In the genomic region with DNA sequence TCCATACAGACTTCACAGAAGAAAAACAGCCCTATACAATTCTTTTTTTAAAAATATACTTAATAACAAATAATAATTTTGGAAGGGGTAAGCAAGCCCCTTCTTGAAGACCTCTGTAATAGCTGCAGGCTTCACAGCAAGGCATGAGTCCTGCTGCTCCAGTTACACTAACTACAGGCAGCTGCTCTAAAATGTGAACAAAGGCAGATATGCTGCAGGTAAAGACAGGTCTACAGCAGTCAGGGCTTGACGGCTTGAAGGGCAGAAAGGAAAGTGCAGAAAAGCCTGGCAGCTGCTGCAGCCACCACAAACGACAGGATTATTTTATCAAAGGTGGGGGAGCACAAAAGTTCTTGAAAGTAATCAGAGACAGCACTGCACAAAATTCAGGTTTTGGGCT, we compare ENCODE assay signal across 25 cellular contexts. TPM values are rescaled to one million over a fixed set of nuclear protein-coding genes. Genes with fewer than 3 reads are reported as not detected.
DNase-seq lines count a peak whose midpoint lies in the region; ATAC-seq and TF ChIP-seq lines count a peak whose summit lies in the region.
"Had no signal": no experiment of that assay in that cellular context is flagged by ENCODE, and none has a peak within 500 bp of the region (broad histone marks: within the 10 kb centered on the region; RNA-seq: fewer than 3 reads in every experiment).

No MANE protein-coding gene starts in this region.

- BruUV-seq in mammary epithelial cell (replicated peaks; lab: Mats Ljungman, UMichigan): no TSS peak

- no peak overlapping the region for H3K4me2 ChIP-seq in mammary epithelial cell (ENCODE audit: insufficient read depth, low read depth, low read length)

- H3K79me2 ChIP-seq in mammary epithelial cell (ENCODE audit: insufficient read depth, low read length): no peaks in the 10 kb centered on the region

- H3K9ac ChIP-seq in mammary epithelial cell (ENCODE audit: insufficient read depth, low read length) (no peak overlapping the region), stomach smooth muscle (ENCODE audit: low read length in 2 of 2) (no peak overlapping the region)

- TF ChIP-seq CTCF in mammary epithelial cell (conservative IDR thresholded peaks at IDR 0.05 in 1 of 2, IDR thresholded peaks at IDR 0.05 in 1 of 2; ENCODE audit: extremely low read depth in 1 of 2, insufficient read depth in 1 of 2, low read depth in 1 of 2, low read length in 2 of 2): no peak
- no peak for TF ChIP-seq CTCF in breast epithelium (IDR thresholded peaks at IDR 0.05)
- no peak for TF ChIP-seq CTCF in foreskin keratinocyte (conservative IDR thresholded peaks at IDR 0.05)
- TF ChIP-seq CTCF in tibial nerve (IDR thresholded peaks at IDR 0.05): no peak

- H2AFZ ChIP-seq in mammary epithelial cell (ENCODE audit: low read depth, low read length): peak overlapping the region; percentile 31

- DNase-seq in mammary epithelial cell: peak; percentile 16
- no peak for DNase-seq in breast epithelium (ENCODE audit: low spot score in 2 of 2)
- DNase-seq in NCI-H2171 treated with DMSO at 0.1 percent for 48 hours (lab: John Stamatoyannopoulos, UW): peak; percentile 69
- DNase-seq in foreskin keratinocyte: peak in 1 of 2 donors; percentile 63
- no peak for DNase-seq in tibial nerve (ENCODE audit: low spot score in 2 of 2)
- no peak for DNase-seq in NCI-H774 (lab: John Stamatoyannopoulos, UW)
- no peak for DNase-seq in SKM-1 treated with dmso at 0.1 percent for 144 hours (lab: John Stamatoyannopoulos, UW; ENCODE audit: unreplicated experiment)
- DNase-seq: AML-193; C1 segment of cervical spinal cord; CD8-positive, alpha-beta T cell; DMS153; GDM1; NCI-H1092 treated with DMSO at 0.1 percent for 48 hours; NCI-H187 treated with DMSO at 0.1 percent for 48 hours; NCI-H446 treated with DMSO at 0.1 percent for 48 hours; NCI-H526 treated with DMSO at 0.1 percent for 48 hours; NK-92 treated with Interleukin-12 subunit alpha and Interleukin-12 subunit beta, amount 100 ng/mL, for 24 hours; SHP77 treated with DMSO at 0.1 percent for 48 hours had no signal

- no peak overlapping the region for H3K4me3 ChIP-seq in mammary epithelial cell (replicated peaks in 1 of 3; ENCODE audit: insufficient read depth in 1 of 3, low read depth in 2 of 3, low read length in 3 of 3)
- no peak overlapping the region for H3K4me3 ChIP-seq in breast epithelium
- no peak overlapping the region for H3K4me3 ChIP-seq in stomach smooth muscle (ENCODE audit: low read length in 2 of 2)
- H3K4me3 ChIP-seq in tibial nerve: no peak overlapping the region
- H3K4me3 ChIP-seq: K562, SK-N-MC had no signal

- H3K4me1 ChIP-seq in mammary epithelial cell (ENCODE audit: insufficient read depth, low read length) (peaks cover 3% of the 10 kb centered on the region), breast epithelium (no peaks in the 10 kb centered on the region), foreskin keratinocyte (no peaks in the 10 kb centered on the region), stomach smooth muscle (ENCODE audit: control insufficient read depth, insufficient read depth, low read length) (peaks cover 19% of the 10 kb centered on the region), tibial nerve (no peaks in the 10 kb centered on the region)

- H3K36me3 ChIP-seq in mammary epithelial cell (ENCODE audit: insufficient read depth, low read length): no peaks in the 10 kb centered on the region
- no peaks in the 10 kb centered on the region for H3K36me3 ChIP-seq in breast epithelium
- H3K36me3 ChIP-seq in stomach smooth muscle (ENCODE audit: control insufficient read depth in 2 of 2, insufficient read depth in 2 of 2, low read length in 2 of 2): peaks cover 0 to 4% of the 10 kb centered on the region in 2 donors
- no peaks in the 10 kb centered on the region for H3K36me3 ChIP-seq in tibial nerve

- no peaks in the 10 kb centered on the region for H4K20me1 ChIP-seq in mammary epithelial cell (ENCODE audit: insufficient read depth, low read length)

- dilution Hi-C loops in mammary epithelial cell (cut with HindIII; ENCODE audit: low sequenced_read_pairs): no loop called here

- H3K27me3 ChIP-seq in mammary epithelial cell (ENCODE audit: insufficient read depth, low read length) (no peaks in the 10 kb centered on the region), breast epithelium (no peaks in the 10 kb centered on the region), foreskin keratinocyte (no peaks in the 10 kb centered on the region), stomach smooth muscle (ENCODE audit: control insufficient read depth in 1 of 2, insufficient read depth in 2 of 2, low read length in 2 of 2) (no peaks in the 10 kb centered on the region), tibial nerve (no peaks in the 10 kb centered on the region)

- H3K9me3 ChIP-seq in mammary epithelial cell (replicated peaks; ENCODE audit: insufficient read depth, low read length) (no peaks in the 10 kb centered on the region), breast epithelium (no peaks in the 10 kb centered on the region), stomach smooth muscle (ENCODE audit: control insufficient read depth in 2 of 2, low read length in 2 of 2) (no peaks in the 10 kb centered on the region), tibial nerve (no peaks in the 10 kb centered on the region)

- 0% methylated on average over 2 of the region's 2 CpGs for WGBS in mammary epithelial cell (ENCODE audit: low coverage, missing lambda C conversion rate)
- WGBS in tibial nerve, 2 donors: 48 to 58% methylated on average over 2 of the region's 2 CpGs

- in situ Hi-C loops in mammary epithelial cell (cut with MboI; ENCODE audit: low sequenced_read_pairs in 2 of 2): no loop called here

- CTCF ChIA-PET in mammary epithelial cell (lab: Charles Lee; ENCODE audit: low non-redundant PET): no interaction called here

- peak; percentile 77 for ATAC-seq in foreskin keratinocyte
- ATAC-seq: CD8-positive, alpha-beta T cell; HepG2; K562 had no signal

- intact Hi-C loops in mammary epithelial cell (cut with micrococcal nuclease): loop anchor here (10.0 kb wide), 2 partner anchors 177 to 247 kb away; a partner anchor contains a TSS
- intact Hi-C loops in breast epithelium (cut with DNase I; ENCODE audit: low total_unique reads): no loop called here

- TF ChIP-seq EP300 in tibial nerve (IDR thresholded peaks at IDR 0.05): no peak

- H3K27ac ChIP-seq in mammary epithelial cell (ENCODE audit: insufficient read depth, low read depth, low read length) (no peak overlapping the region), breast epithelium (no peak overlapping the region), foreskin keratinocyte (no peak overlapping the region), stomach smooth muscle (ENCODE audit: low read length) (peak overlapping the region; percentile 60), tibial nerve (no peak overlapping the region)
- H3K27ac ChIP-seq: HL-60, RWPE1, SK-N-MC had no signal

- no peak for TF ChIP-seq POLR2A in breast epithelium (IDR thresholded peaks at IDR 0.05)
- no peak for TF ChIP-seq POLR2A in tibial nerve (IDR thresholded peaks at IDR 0.05)

RNA-seq across cellular contexts. Expression of a gene that starts 11.3 kb away (rescaled TPM):
- total RNA-seq in mammary epithelial cell (1 to 10 TPM; 7.2 to 7.6 TPM), breast epithelium (10 to 100 TPM in 1 of 3 donors, 1 to 10 TPM in 1, not detected in 1; 5.2 to 14.2 TPM), foreskin keratinocyte (11.7 and 14.2 TPM in 2 replicates), tibial nerve (1 to 10 TPM in 1 of 4 donors, under 1 TPM in 3; under 0.01 to 2.4 (median 0.44) TPM)
- polyA plus RNA-seq in mammary epithelial cell (9.5 TPM), foreskin keratinocyte (12.6 and 12.8 TPM in 2 replicates)
- polyA minus RNA-seq in mammary epithelial cell: 3.7 TPM
- total RNA-seq: CD8-positive, alpha-beta T cell; HT-29; K562 had no signal

RNA-seq across cellular contexts. Expression of a gene that starts 55.8 kb away (rescaled TPM):
- total RNA-seq in mammary epithelial cell (10 to 100 TPM in 1 of 2 donors, 1 to 10 TPM in 1; 4.3 to 12.8 TPM), breast epithelium (1 to 10 TPM; 4.2 to 5.6 (median 4.5) TPM), foreskin keratinocyte (16.6 and 17.7 TPM in 2 replicates), tibial nerve (1 to 10 TPM in 3 of 4 donors, under 1 TPM in 1; 0.98 to 6.6 (median 2.1) TPM)
- polyA plus RNA-seq in mammary epithelial cell (10.6 TPM), foreskin keratinocyte (20.1 and 25.0 TPM in 2 replicates)
- 7.5 TPM for polyA minus RNA-seq in mammary epithelial cell

Comparison
In these comparisons a context has a peak if more than half of its experiments do, and no peak if none do; other contexts are left out.
1. DNase-seq: peak in mammary epithelial cell (single experiment) and NCI-H2171 treated with DMSO at 0.1 percent for 48 hours (single experiment); none in breast epithelium (0 of 2), tibial nerve (0 of 2), NCI-H774 (single experiment) and SKM-1 treated with dmso at 0.1 percent for 144 hours (single experiment).